In the genomic region with DNA sequence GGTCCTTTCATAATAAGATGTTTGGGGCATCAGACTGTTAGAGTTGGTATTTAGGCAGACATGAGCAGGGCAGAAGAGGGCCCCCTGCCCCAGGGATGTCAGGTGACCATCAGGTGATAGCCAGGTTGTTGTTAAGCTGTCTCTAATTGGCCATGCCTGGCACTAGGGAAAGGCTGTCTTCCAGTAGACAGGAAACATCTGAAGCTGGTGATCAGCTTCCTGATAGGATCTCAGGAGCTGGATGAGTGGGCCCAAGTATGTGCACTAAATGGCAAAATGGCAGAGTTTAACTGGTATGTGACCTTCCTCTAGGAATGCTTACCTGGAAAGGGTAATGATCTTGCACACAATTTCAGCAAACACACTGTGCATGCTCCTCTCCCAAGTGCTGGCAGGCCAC, we compare ENCODE assay signal across 11 cellular contexts.
"Had no signal": no experiment of that assay in that cellular context is flagged by ENCODE, and none has a peak within 500 bp of the region (broad histone marks: within the 10 kb centered on the region; RNA-seq: fewer than 3 reads in every experiment).

No MANE protein-coding gene starts in this region.

- H3K4me2 ChIP-seq: GM23338 had no signal

- H3K27ac Mint-ChIP-seq: GM23338, HFFc6 had no signal

- H3K9me3 Mint-ChIP-seq: GM23338, HFFc6 had no signal

- H3K4me1 ChIP-seq: HAP-1 had no signal

- H3K4me3 ChIP-seq: GM23248, GM23338, HAP-1 had no signal

- H3K9me3 ChIP-seq: HAP-1 had no signal

- ATAC-seq: GM23338, HCT116 had no signal

- H2AFZ ChIP-seq: GM23248, GM23338 had no signal

- H3K27ac ChIP-seq: GM23248 had no signal

- H3K9ac ChIP-seq: GM23248 had no signal

- H3K36me3 ChIP-seq: HAP-1 had no signal

- H3K4me3 Mint-ChIP-seq: GM23338, H9, HFFc6 had no signal

- DNase-seq: GM23248, GOT3, H7, H9, HCEC 1CT, HFFc6 had no signal

- FAIRE-seq: H1, H54 had no signal
